1 cellular context compared by ENCODE assay signal in the genomic region with DNA sequence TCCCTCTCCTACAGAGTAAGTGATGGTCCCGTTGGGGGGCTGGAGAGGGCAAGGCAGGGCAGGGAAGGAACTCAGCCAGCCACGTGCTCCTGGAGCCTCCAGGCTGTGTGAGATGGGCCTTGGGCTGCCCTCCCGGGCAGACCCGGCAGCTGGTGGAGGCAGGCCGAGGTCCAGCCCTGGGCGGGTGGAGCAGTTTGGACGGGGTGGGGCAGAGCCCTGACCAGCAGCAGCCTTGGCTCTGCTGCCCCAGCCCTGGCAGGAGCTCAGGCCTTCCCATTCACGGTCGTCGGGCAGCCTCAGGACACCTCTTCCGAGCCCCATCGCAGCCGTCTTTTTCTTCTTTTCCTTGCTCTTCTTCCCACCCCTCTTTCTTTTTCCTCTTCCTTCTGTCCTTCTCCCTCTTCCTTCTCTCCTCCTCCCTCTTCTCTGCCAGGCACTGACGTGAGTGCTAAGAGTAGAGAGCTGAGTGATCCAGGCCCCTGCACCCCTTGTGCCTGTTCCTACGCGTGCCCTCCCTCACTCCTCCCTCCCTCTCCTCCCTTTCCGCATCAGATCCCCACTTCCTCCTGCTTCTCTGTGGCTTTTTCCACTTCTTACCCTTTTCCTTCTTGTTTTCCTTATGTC.
TF ChIP-seq lines count a peak whose summit lies in the region.

No MANE protein-coding gene starts in this region.

TF ChIP-seq in HepG2, 621 proteins besides CTCF, POLR2A, EP300 and RAD21 (continued from another document):
- TF ChIP-seq, protein P1, sequence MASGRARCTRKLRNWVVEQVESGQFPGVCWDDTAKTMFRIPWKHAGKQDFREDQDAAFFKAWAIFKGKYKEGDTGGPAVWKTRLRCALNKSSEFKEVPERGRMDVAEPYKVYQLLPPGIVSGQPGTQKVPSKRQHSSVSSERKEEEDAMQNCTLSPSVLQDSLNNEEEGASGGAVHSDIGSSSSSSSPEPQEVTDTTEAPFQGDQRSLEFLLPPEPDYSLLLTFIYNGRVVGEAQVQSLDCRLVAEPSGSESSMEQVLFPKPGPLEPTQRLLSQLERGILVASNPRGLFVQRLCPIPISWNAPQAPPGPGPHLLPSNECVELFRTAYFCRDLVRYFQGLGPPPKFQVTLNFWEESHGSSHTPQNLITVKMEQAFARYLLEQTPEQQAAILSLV (CRISPR knock-in tag; IDR thresholded peaks at IDR 0.05; ENCODE audit: borderline replicate concordance): no peak
- TF ChIP-seq ZNF121 (CRISPR knock-in tag; IDR thresholded peaks at IDR 0.05): no peak
- TF ChIP-seq SIX1 (CRISPR knock-in tag; IDR thresholded peaks at IDR 0.05; ENCODE audit: borderline replicate concordance): no peak
- TF ChIP-seq ZNF138 (CRISPR knock-in tag; IDR thresholded peaks at IDR 0.05; ENCODE audit: low read depth): no peak
- TF ChIP-seq, protein P2, sequence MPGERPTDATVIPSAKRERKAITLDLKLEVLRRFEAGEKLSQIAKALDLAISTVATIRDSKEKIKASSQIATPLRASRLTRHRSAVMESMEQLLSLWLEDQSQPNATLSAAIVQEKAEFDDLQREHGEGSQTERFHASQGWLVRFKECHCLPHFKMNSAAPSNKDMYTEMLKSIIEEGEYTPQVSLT (CRISPR knock-in tag; IDR thresholded peaks at IDR 0.05; ENCODE audit: borderline replicate concordance, low read depth): no peak
- TF ChIP-seq FOXP1 (IDR thresholded peaks at IDR 0.05): no peak
- TF ChIP-seq FOXP1 (CRISPR knock-in tag; IDR thresholded peaks at IDR 0.05): no peak
- no peak for TF ChIP-seq CEBPG (CRISPR knock-in tag; IDR thresholded peaks at IDR 0.05)
- TF ChIP-seq ZNF431 (CRISPR knock-in tag; IDR thresholded peaks at IDR 0.05; ENCODE audit: borderline replicate concordance, low read depth): no peak
- TF ChIP-seq ZNF605 (CRISPR knock-in tag; IDR thresholded peaks at IDR 0.05): no peak
- TF ChIP-seq ZFP36L2 (CRISPR knock-in tag; IDR thresholded peaks at IDR 0.05): no peak
- TF ChIP-seq ZNF274 (CRISPR knock-in tag; IDR thresholded peaks at IDR 0.05): no peak
- TF ChIP-seq, protein P3, sequence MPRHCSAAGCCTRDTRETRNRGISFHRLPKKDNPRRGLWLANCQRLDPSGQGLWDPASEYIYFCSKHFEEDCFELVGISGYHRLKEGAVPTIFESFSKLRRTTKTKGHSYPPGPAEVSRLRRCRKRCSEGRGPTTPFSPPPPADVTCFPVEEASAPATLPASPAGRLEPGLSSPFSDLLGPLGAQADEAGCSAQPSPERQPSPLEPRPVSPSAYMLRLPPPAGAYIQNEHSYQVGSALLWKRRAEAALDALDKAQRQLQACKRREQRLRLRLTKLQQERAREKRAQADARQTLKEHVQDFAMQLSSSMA (CRISPR knock-in tag; IDR thresholded peaks at IDR 0.05): no peak
- no peak for TF ChIP-seq ZNF615 (CRISPR knock-in tag; IDR thresholded peaks at IDR 0.05; ENCODE audit: borderline replicate concordance)
- no peak for TF ChIP-seq DNMT3B (CRISPR knock-in tag; conservative IDR thresholded peaks at IDR 0.05)
- TF ChIP-seq RBFOX2 (IDR thresholded peaks at IDR 0.05; ENCODE audit: low read depth, low read length): no peak
- TF ChIP-seq ZEB1 (IDR thresholded peaks at IDR 0.05; ENCODE audit: insufficient replicate concordance, low read depth): no peak
- TF ChIP-seq RARA (CRISPR knock-in tag; IDR thresholded peaks at IDR 0.05): no peak
- no peak for TF ChIP-seq ZNF180 (CRISPR knock-in tag; IDR thresholded peaks at IDR 0.05; ENCODE audit: borderline replicate concordance, low read depth)
- no peak for TF ChIP-seq NRL (CRISPR knock-in tag; IDR thresholded peaks at IDR 0.05; ENCODE audit: borderline replicate concordance)
